In genomic region chr5:127950707-127951356, GRCh38 we compare ENCODE assay signal across 1 cellular context.
A peak's percentile ranks its signal among the peaks of the same experiment; 100 is the strongest.
TF ChIP-seq lines count a peak whose summit lies in the region.

No MANE protein-coding gene starts in this region.

TF ChIP-seq in HEK293, 187 proteins besides CTCF, POLR2A, EP300 and RAD21 (continued from another document):
- TF ChIP-seq ZNF629 (tag by site-specific recombination; IDR thresholded peaks at IDR 0.05): peak; percentile 12; the same call in 1 of the 2 replicates
